Comparison of ENCODE assay signal across 13 cellular contexts in genomic region chr12:19675361-19675760, GRCh38.
DNase-seq lines count a peak whose midpoint lies in the region; ATAC-seq and TF ChIP-seq lines count a peak whose summit lies in the region.
"Had no signal": no experiment of that assay in that cellular context is flagged by ENCODE, and none has a peak within 500 bp of the region (broad histone marks: within the 10 kb centered on the region; RNA-seq: fewer than 3 reads in every experiment).

No MANE protein-coding gene starts in this region.

- peaks cover 31% of the 10 kb centered on the region for H3K36me3 Mint-ChIP-seq in activated T-helper 2 cell treated with anti-CD3 and anti-CD28 coated beads, Interferon-gamma antibody, Interleukin-2, Interleukin-4, amounts not matched to agents 10 μg/mL and 5 μg/mL and 100 μg/mL, durations not matched to agents 14 hours and 24 hours and 36 hours (ENCODE audit: low read depth)

- H3K27ac Mint-ChIP-seq in activated T-helper 2 cell treated with anti-CD3 and anti-CD28 coated beads, Interferon-gamma antibody, Interleukin-2, Interleukin-4, amounts not matched to agents 10 μg/mL and 5 μg/mL and 100 μg/mL, durations not matched to agents 14 hours and 24 hours and 36 hours = peak overlapping the region; percentile 69
- H3K27ac Mint-ChIP-seq: endodermal cell, nephron had no signal

- no peak overlapping the region for H3K4me3 Mint-ChIP-seq in activated T-helper 2 cell treated with anti-CD3 and anti-CD28 coated beads, Interferon-gamma antibody, Interleukin-2, Interleukin-4, amounts not matched to agents 10 μg/mL and 5 μg/mL and 100 μg/mL, durations not matched to agents 14 hours and 24 hours and 36 hours (ENCODE audit: low read depth)
- H3K4me3 Mint-ChIP-seq: endodermal cell, nephron had no signal

- H3K4me1 Mint-ChIP-seq in activated T-helper 2 cell treated with anti-CD3 and anti-CD28 coated beads, Interferon-gamma antibody, Interleukin-2, Interleukin-4, amounts not matched to agents 10 μg/mL and 5 μg/mL and 100 μg/mL, durations not matched to agents 14 hours and 24 hours and 36 hours (ENCODE audit: low read depth) = peaks cover 37% of the 10 kb centered on the region
- H3K4me1 Mint-ChIP-seq: endodermal cell had no signal

- H3K9me3 Mint-ChIP-seq in activated T-helper 2 cell treated with anti-CD3 and anti-CD28 coated beads, Interferon-gamma antibody, Interleukin-2, Interleukin-4, amounts not matched to agents 10 μg/mL and 5 μg/mL and 100 μg/mL, durations not matched to agents 14 hours and 24 hours and 36 hours = peaks cover 34% of the 10 kb centered on the region

- TF ChIP-seq POLR2A in erythroblast (IDR thresholded peaks at IDR 0.05; ENCODE audit: low read length) = no peak

- DNase-seq in activated T-helper 2 cell treated with anti-CD3 and anti-CD28 coated beads, Interferon-gamma antibody, Interleukin-2, Interleukin-4, amounts not matched to agents 10 μg/mL and 5 μg/mL and 100 μg/mL, durations not matched to agents 14 hours and 24 hours and 36 hours (ENCODE audit: low spot score) = no peak
- DNase-seq in GM03348 (ENCODE audit: low spot score) = no peak
- no peak for DNase-seq in erythroblast (lab: John Stamatoyannopoulos, UW)
- DNase-seq in amygdala (lab: John Stamatoyannopoulos, UW) = no peak
- DNase-seq: endodermal cell, foreskin fibroblast, H7, NCI-H1092, transverse colon had no signal

- ATAC-seq in GM18511 (IDR thresholded peaks at IDR 0.05; ENCODE audit: unreplicated experiment) = peak; percentile 87
- peak; percentile 80 for ATAC-seq in GM19395 (IDR thresholded peaks at IDR 0.05; ENCODE audit: unreplicated experiment)
- ATAC-seq in HG03097 (IDR thresholded peaks at IDR 0.05; ENCODE audit: low FRiP score, unreplicated experiment) = peak; percentile 68

- H3K27me3 Mint-ChIP-seq in activated T-helper 2 cell treated with anti-CD3 and anti-CD28 coated beads, Interferon-gamma antibody, Interleukin-2, Interleukin-4, amounts not matched to agents 10 μg/mL and 5 μg/mL and 100 μg/mL, durations not matched to agents 14 hours and 24 hours and 36 hours (ENCODE audit: low read depth) = no peaks in the 10 kb centered on the region

- intact Hi-C loops in activated T-helper 2 cell treated with anti-CD3 and anti-CD28 coated beads, Interferon-gamma antibody, Interleukin-2, Interleukin-4, amounts not matched to agents 10 μg/mL and 5 μg/mL and 100 μg/mL, durations not matched to agents 14 hours and 24 hours and 36 hours (cut with micrococcal nuclease) = loop anchor here (1.0 to 5.0 kb wide), 9 partner anchors 19 to 363 kb away; no protein-coding TSS in a partner anchor
